Comparison of ENCODE assay signal across 1 cellular context in genomic region chr7:87152112-87152896, GRCh38.
A peak's percentile ranks its signal among the peaks of the same experiment; 100 is the strongest.
TF ChIP-seq lines count a peak whose summit lies in the region.

DMTF1 (plus strand) TSS chr7:87152453; CDS start chr7:87164942, 12,489 bp downstream.

TF ChIP-seq in K562, 482 proteins besides CTCF, POLR2A, EP300 and RAD21 (continued from another document and continues in another):
- TF ChIP-seq E2F6 (IDR thresholded peaks at IDR 0.05; ENCODE audit: borderline replicate concordance in 1 of 2, extremely low read depth in 1 of 2, insufficient read depth in 1 of 2, insufficient read length in 1 of 2, low read depth in 1 of 2, low read length in 1 of 2, poor library complexity in 1 of 2, severe bottlenecking in 1 of 2) (peak; percentile 78 to 82), MLX (CRISPR knock-in tag; conservative IDR thresholded peaks at IDR 0.05) (0 out of 4 replicates have a peak, but pooled peaks of 1 of the 2 experiments have one; percentile 41), ZNF408 (CRISPR knock-in tag; IDR thresholded peaks at IDR 0.05; ENCODE audit: low read depth) (no peak), PATZ1 (CRISPR knock-in tag; IDR thresholded peaks at IDR 0.05; ENCODE audit: borderline replicate concordance) (no peak), SMAD1 (IDR thresholded peaks at IDR 0.05; ENCODE audit: low read depth, low read length, partially characterized antibody) (peak; percentile 85), SNRNP70 (optimal IDR thresholded peaks at IDR 0.05; ENCODE audit: low read depth, low read length) (no peak), THRB (CRISPR knock-in tag; conservative IDR thresholded peaks at IDR 0.05) (peak; percentile 83; the same call in 1 of the 2 replicates), RNF2 (IDR thresholded peaks at IDR 0.05) (peak; percentile 84), STAT6 (CRISPR knock-in tag; IDR thresholded peaks at IDR 0.05) (no peak), ATF4 (CRISPR knock-in tag; IDR thresholded peaks at IDR 0.05) (peak; percentile 69), ZNF778 (CRISPR knock-in tag; IDR thresholded peaks at IDR 0.05) (no peak), MECOM (CRISPR knock-in tag; IDR thresholded peaks at IDR 0.05) (no peak), HDAC3 (IDR thresholded peaks at IDR 0.05; ENCODE audit: borderline replicate concordance, partially characterized antibody) (no peak), NR2C2 (CRISPR knock-in tag; IDR thresholded peaks at IDR 0.05) (no peak), NR2C2 (tag; IDR thresholded peaks at IDR 0.05) (peak; percentile 59), U2AF2 (optimal IDR thresholded peaks at IDR 0.05; ENCODE audit: low read depth, low read length) (no peak), IRF2 (CRISPR knock-in tag; IDR thresholded peaks at IDR 0.05) (no peak), CBX3 (IDR thresholded peaks at IDR 0.05; ENCODE audit: borderline replicate concordance in 1 of 2, low read length in 2 of 2) (peak in 1 of 2 experiments; percentile 76; a peak in 2 of 3 replicates), E2F1 (CRISPR knock-in tag; IDR thresholded peaks at IDR 0.05) (peak; percentile 87), MTA3 (IDR thresholded peaks at IDR 0.05; ENCODE audit: borderline replicate concordance) (peak; percentile 90), ZNF780A (CRISPR knock-in tag; IDR thresholded peaks at IDR 0.05) (no peak), ZNF232 (CRISPR knock-in tag; IDR thresholded peaks at IDR 0.05) (peak; percentile 89), SAP30 (IDR thresholded peaks at IDR 0.05; ENCODE audit: borderline replicate concordance, insufficient read depth, low read depth, low read length, poor library complexity, severe bottlenecking) (peak; percentile 66), TAF1 (IDR thresholded peaks at IDR 0.05; ENCODE audit: control insufficient read depth, extremely low read depth, insufficient read depth, low read length, severe bottlenecking) (peak; percentile 94), ZKSCAN8 (CRISPR knock-in tag; IDR thresholded peaks at IDR 0.05) (no peak), UBTF (IDR thresholded peaks at IDR 0.05; ENCODE audit: borderline replicate concordance in 1 of 2, low read depth in 2 of 2, low read length in 2 of 2) (peak; percentile 99), PKNOX1 (IDR thresholded peaks at IDR 0.05) (peak; percentile 74), IRF9 (tag; IDR thresholded peaks at IDR 0.05) (peak; percentile 70), ZNF384 (IDR thresholded peaks at IDR 0.05; ENCODE audit: low read depth, low read length) (peak; percentile 9; the same call in 1 of the 2 replicates), HDAC2 (IDR thresholded peaks at IDR 0.05) (peak; percentile 78), ZNF589 (CRISPR knock-in tag; IDR thresholded peaks at IDR 0.05; ENCODE audit: low read depth) (no peak), TRIM24 (IDR thresholded peaks at IDR 0.05) (peak; percentile 25 to 41), E2F5 (CRISPR knock-in tag; IDR thresholded peaks at IDR 0.05) (peak; percentile 31; the same call in 1 of the 2 replicates), ATF3 (IDR thresholded peaks at IDR 0.05) (peak; percentile 92), ATF3 (CRISPR knock-in tag; conservative IDR thresholded peaks at IDR 0.05) (peak; percentile 78; the same call in 1 of the 2 replicates), ZFP30 (CRISPR knock-in tag; IDR thresholded peaks at IDR 0.05; ENCODE audit: borderline replicate concordance) (no peak), ZNF354B (CRISPR knock-in tag; IDR thresholded peaks at IDR 0.05) (0 out of 2 replicates have a peak, but pooled peaks have one; percentile 30), WHSC1 (IDR thresholded peaks at IDR 0.05; ENCODE audit: low read length) (no peak), ZNF347 (CRISPR knock-in tag; IDR thresholded peaks at IDR 0.05; ENCODE audit: low read depth) (0 out of 2 replicates have a peak, but pooled peaks have one; percentile 45), MYNN (IDR thresholded peaks at IDR 0.05) (peak; percentile 64), MYNN (CRISPR knock-in tag; IDR thresholded peaks at IDR 0.05) (no peak), MCM7 (IDR thresholded peaks at IDR 0.05) (no peak), ZNF695 (CRISPR knock-in tag; IDR thresholded peaks at IDR 0.05) (0 out of 2 replicates have a peak, but pooled peaks have one; percentile 22), TAF9B (IDR thresholded peaks at IDR 0.05; ENCODE audit: partially characterized antibody) (peak; percentile 88), ZNF699 (CRISPR knock-in tag; IDR thresholded peaks at IDR 0.05; ENCODE audit: insufficient replicate concordance) (no peak), ETV1 (tag; conservative IDR thresholded peaks at IDR 0.05; ENCODE audit: low read depth) (peak; percentile 96), ZNF586 (CRISPR knock-in tag; conservative IDR thresholded peaks at IDR 0.05) (no peak), ZBTB1 (CRISPR knock-in tag; IDR thresholded peaks at IDR 0.05; ENCODE audit: borderline replicate concordance, low read depth) (peak; percentile 79), NCOA2 (IDR thresholded peaks at IDR 0.05; ENCODE audit: partially characterized antibody in 2 of 2) (peak in 1 of 2 experiments; percentile 91), CXXC5 (CRISPR knock-in tag; IDR thresholded peaks at IDR 0.05) (peak; percentile 92), ZNF282 (CRISPR knock-in tag; IDR thresholded peaks at IDR 0.05) (no peak)
